Comparison of ENCODE assay signal across 8 cellular contexts in the genomic region with DNA sequence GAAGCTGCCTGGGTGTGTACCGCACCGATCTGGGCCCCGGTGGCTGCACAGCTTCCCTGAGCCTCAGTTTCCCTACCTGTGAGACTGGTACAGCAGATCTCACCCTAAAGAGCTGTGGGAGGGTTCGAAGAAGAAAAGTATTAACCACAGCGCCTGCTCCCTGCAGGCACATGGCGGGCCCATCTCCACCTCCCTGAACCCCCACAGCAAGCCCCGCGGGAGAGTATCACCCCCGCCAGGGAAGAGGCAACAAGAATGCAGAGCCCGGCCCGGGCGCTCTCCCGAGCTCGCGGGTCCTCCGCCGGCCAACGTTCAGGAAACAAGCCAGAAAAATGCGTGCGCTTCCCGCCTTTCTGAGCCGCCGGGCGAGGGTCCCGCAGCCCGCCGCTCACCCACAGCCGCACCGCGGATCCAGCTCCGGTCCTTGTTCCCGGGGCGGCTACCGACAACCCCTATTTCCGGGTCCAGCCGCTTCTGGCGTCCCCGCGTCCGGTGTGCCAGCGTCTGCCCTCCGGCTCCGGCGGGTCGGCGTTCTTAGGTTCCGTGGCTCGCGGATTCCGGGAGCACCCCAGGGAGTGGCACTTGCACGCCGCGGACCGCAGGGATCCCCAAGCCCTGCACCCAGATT. TPM values are rescaled to one million over a fixed set of nuclear protein-coding genes. Genes with fewer than 3 reads are reported as not detected.
DNase-seq lines count a peak whose midpoint lies in the region; ATAC-seq and TF ChIP-seq lines count a peak whose summit lies in the region.

A gene with protein sequence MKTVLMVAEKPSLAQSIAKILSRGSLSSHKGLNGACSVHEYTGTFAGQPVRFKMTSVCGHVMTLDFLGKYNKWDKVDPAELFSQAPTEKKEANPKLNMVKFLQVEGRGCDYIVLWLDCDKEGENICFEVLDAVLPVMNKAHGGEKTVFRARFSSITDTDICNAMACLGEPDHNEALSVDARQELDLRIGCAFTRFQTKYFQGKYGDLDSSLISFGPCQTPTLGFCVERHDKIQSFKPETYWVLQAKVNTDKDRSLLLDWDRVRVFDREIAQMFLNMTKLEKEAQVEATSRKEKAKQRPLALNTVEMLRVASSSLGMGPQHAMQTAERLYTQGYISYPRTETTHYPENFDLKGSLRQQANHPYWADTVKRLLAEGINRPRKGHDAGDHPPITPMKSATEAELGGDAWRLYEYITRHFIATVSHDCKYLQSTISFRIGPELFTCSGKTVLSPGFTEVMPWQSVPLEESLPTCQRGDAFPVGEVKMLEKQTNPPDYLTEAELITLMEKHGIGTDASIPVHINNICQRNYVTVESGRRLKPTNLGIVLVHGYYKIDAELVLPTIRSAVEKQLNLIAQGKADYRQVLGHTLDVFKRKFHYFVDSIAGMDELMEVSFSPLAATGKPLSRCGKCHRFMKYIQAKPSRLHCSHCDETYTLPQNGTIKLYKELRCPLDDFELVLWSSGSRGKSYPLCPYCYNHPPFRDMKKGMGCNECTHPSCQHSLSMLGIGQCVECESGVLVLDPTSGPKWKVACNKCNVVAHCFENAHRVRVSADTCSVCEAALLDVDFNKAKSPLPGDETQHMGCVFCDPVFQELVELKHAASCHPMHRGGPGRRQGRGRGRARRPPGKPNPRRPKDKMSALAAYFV (minus strand): TSS at position 450 of the 628 bp plus-strand sequence. CDS start 7,078 bp downstream, outside the sequence.

- TF ChIP-seq CTCF in DOHH2 (IDR thresholded peaks at IDR 0.05; ENCODE audit: low read depth, low read length, poor library complexity, severe bottlenecking) = no peak
- peak; percentile 7 for TF ChIP-seq CTCF in chondrocyte (IDR thresholded peaks at IDR 0.05)

- peak within 1 kb of the TSS; percentile 97 for H3K4me3 ChIP-seq in DOHH2 (ENCODE audit: low read length)

- no peaks in the 10 kb centered on the region for H3K27me3 ChIP-seq in DOHH2 (ENCODE audit: control insufficient read depth, low read length)

- H3K27ac Mint-ChIP-seq in chondrocyte (ENCODE audit: unreplicated experiment) = peak within 1 kb of the TSS; percentile 59

- ATAC-seq in HG02852 (IDR thresholded peaks at IDR 0.05; ENCODE audit: unreplicated experiment) = peak; percentile 51
- no peak for ATAC-seq in GM21447 (IDR thresholded peaks at IDR 0.05; ENCODE audit: unreplicated experiment)

- H3K27ac ChIP-seq in DOHH2 (ENCODE audit: low read depth, low read length) = peak within 1 kb of the TSS; percentile 40

- no peaks in the 10 kb centered on the region for H3K9me3 ChIP-seq in DOHH2 (ENCODE audit: control insufficient read depth, insufficient read depth, low read length)

- H3K27me3 Mint-ChIP-seq in chondrocyte (ENCODE audit: low read depth) = peaks cover under 1% of the 10 kb centered on the region

- no peaks in the 10 kb centered on the region for H3K9me2 ChIP-seq in DOHH2 (replicated peaks; ENCODE audit: control insufficient read depth, low read length)

- H3K4me3 Mint-ChIP-seq in chondrocyte (ENCODE audit: unreplicated experiment) = peak within 1 kb of the TSS; percentile 85

- peaks cover 21% of the 10 kb centered on the region for H3K4me1 Mint-ChIP-seq in chondrocyte (ENCODE audit: low read depth)

- H3K36me3 Mint-ChIP-seq in chondrocyte (ENCODE audit: low read depth) = peaks cover 4% of the 10 kb centered on the region

- no peaks in the 10 kb centered on the region for H3F3A ChIP-seq in DOHH2 (ENCODE audit: control insufficient read depth, insufficient read depth)

- peaks cover 16% of the 10 kb centered on the region for H3K4me1 ChIP-seq in DOHH2 (ENCODE audit: control insufficient read depth, low read length)

- DNase-seq in NCI-H446 (lab: John Stamatoyannopoulos, UW) (peak; percentile 32 to 87), chondrocyte (ENCODE audit: low spot score) (no peak), kidney glomerular epithelial cell (lab: John Stamatoyannopoulos, UW) (peak; percentile 39)
- peak; percentile 75 to 81 for DNase-seq in activated CD4-positive, alpha-beta T cell treated with anti-CD3 and anti-CD28 coated beads for 24 hours (ENCODE audit: low read depth in 2 of 2)
- peak; percentile 91 for DNase-seq in stimulated activated CD4-positive, alpha-beta T cell treated with anti-CD3 and anti-CD28 coated beads, Interleukin-15, amount 100 ng/mL, for 24 hours

- H3K36me3 ChIP-seq in DOHH2 (ENCODE audit: control insufficient read depth, low read length) = peaks cover 35% of the 10 kb centered on the region

- no peaks in the 10 kb centered on the region for H3K9me3 Mint-ChIP-seq in chondrocyte (ENCODE audit: low read depth)

- H4K20me1 ChIP-seq in DOHH2 (ENCODE audit: control insufficient read depth, insufficient read depth, low read depth, low read length) = no peaks in the 10 kb centered on the region

- peaks cover 52% of the 10 kb centered on the region for H3K79me2 ChIP-seq in DOHH2 (ENCODE audit: control insufficient read depth, low read length)

- peak within 1 kb of the TSS; percentile 76 for H3K4me2 ChIP-seq in DOHH2 (ENCODE audit: low read length)

RNA-seq across cellular contexts. Expression of the gene that starts here (rescaled TPM):
- total RNA-seq in chondrocyte = 23.3 to 38.1 TPM (median 25.8 TPM) in 3 replicates
